ENCODE assay signal across 6 cellular contexts in genomic region chr1:146691786-146692185, GRCh38.
DNase-seq lines count a peak whose midpoint lies in the region; ATAC-seq and TF ChIP-seq lines count a peak whose summit lies in the region.
"Not testable (repeated sequence)": the region's sequence is repeated elsewhere in the genome, so short reads cannot be mapped to it uniquely, and the experiment has no call there.

No MANE protein-coding gene starts in this region.

- H3K27ac ChIP-seq in PC-3 (ENCODE audit: low read length); RWPE2 (ENCODE audit: poor library complexity, severe bottlenecking); mammary epithelial cell (ENCODE audit: insufficient read depth, low read depth, low read length); left lung: not testable (repeated sequence)

- not testable (repeated sequence) for H3K9ac ChIP-seq in PC-3 (ENCODE audit: low read length); mammary epithelial cell (ENCODE audit: insufficient read depth, low read length)

- not testable (repeated sequence) for H3F3A ChIP-seq in PC-3 (ENCODE audit: low read length, unreplicated experiment)

- TF ChIP-seq CTCF in HFFc6 (IDR thresholded peaks at IDR 0.05); PC-3 (conservative IDR thresholded peaks at IDR 0.05; ENCODE audit: low read depth, low read length); RWPE2 (IDR thresholded peaks at IDR 0.05; ENCODE audit: poor library complexity, severe bottlenecking); mammary epithelial cell (conservative IDR thresholded peaks at IDR 0.05 in 1 of 2, IDR thresholded peaks at IDR 0.05 in 1 of 2; ENCODE audit: extremely low read depth in 1 of 2, insufficient read depth in 1 of 2, low read depth in 1 of 2, low read length in 2 of 2); left lung (IDR thresholded peaks at IDR 0.05): not testable (repeated sequence)

- not testable (repeated sequence) for H2AFZ ChIP-seq in PC-3 (ENCODE audit: low read length); mammary epithelial cell (ENCODE audit: low read depth, low read length)

- DNase-seq in HFFc6 (peak; percentile 59), mammary epithelial cell (peak; percentile 54)
- DNase-seq in PC-3; RWPE2 (ENCODE audit: low spot score); left lung: not testable (repeated sequence)

- CTCF ChIA-PET in PC-3 (lab: Charles Lee); mammary epithelial cell (lab: Charles Lee; ENCODE audit: low non-redundant PET): not testable (repeated sequence)

- H3K4me1 Mint-ChIP-seq in HFFc6 (ENCODE audit: low read depth), result not testable (repeated sequence)

- not testable (repeated sequence) for H3K4me2 ChIP-seq in PC-3 (ENCODE audit: low read length); mammary epithelial cell (ENCODE audit: insufficient read depth, low read depth, low read length)

- H3K4me3 ChIP-seq in PC-3 (ENCODE audit: low read length); RWPE2 (ENCODE audit: severe bottlenecking); mammary epithelial cell (replicated peaks in 1 of 3; ENCODE audit: insufficient read depth in 1 of 3, low read depth in 2 of 3, low read length in 3 of 3); left lung: not testable (repeated sequence)

- not testable (repeated sequence) for H3K79me2 ChIP-seq in PC-3 (ENCODE audit: low read length); mammary epithelial cell (ENCODE audit: insufficient read depth, low read length)

- not testable (repeated sequence) for H3K9me3 ChIP-seq in PC-3 (ENCODE audit: low read length); RWPE2 (ENCODE audit: severe bottlenecking); mammary epithelial cell (replicated peaks; ENCODE audit: insufficient read depth, low read length); left lung

- H3K4me3 Mint-ChIP-seq in HFFc6, result not testable (repeated sequence)

- H3K4me1 ChIP-seq in PC-3 (ENCODE audit: insufficient read depth, low read length); RWPE2 (ENCODE audit: insufficient read depth, poor library complexity, severe bottlenecking); mammary epithelial cell (ENCODE audit: insufficient read depth, low read length); left lung: not testable (repeated sequence)

- not testable (repeated sequence) for H3K27ac Mint-ChIP-seq in HFFc6

- POLR2A ChIA-PET in PC-3 (lab: Charles Lee; ENCODE audit: unreplicated experiment), result not testable (repeated sequence)

- not testable (repeated sequence) for H3K36me3 ChIP-seq in PC-3 (ENCODE audit: low read depth, low read length); RWPE2 (ENCODE audit: low read depth); mammary epithelial cell (ENCODE audit: insufficient read depth, low read length); left lung

- not testable (repeated sequence) for H4K20me1 ChIP-seq in PC-3 (ENCODE audit: low read length); mammary epithelial cell (ENCODE audit: insufficient read depth, low read length)

- 0% methylated on average over 1 of the region's 3 CpGs for WGBS in mammary epithelial cell (ENCODE audit: low coverage, missing lambda C conversion rate)

- ATAC-seq in PC-3, result peak; percentile 92
- ATAC-seq in RWPE2 (ENCODE audit: low read depth), result peak; percentile 93
- peak; percentile 29 for ATAC-seq in esophagus mucosa
- ATAC-seq in left lung, result peak; percentile 25

- not testable (repeated sequence) for H3K9me3 Mint-ChIP-seq in HFFc6

- H3K36me3 Mint-ChIP-seq in HFFc6 (ENCODE audit: low read depth), result not testable (repeated sequence)

- not testable (repeated sequence) for H3K27me3 Mint-ChIP-seq in HFFc6 (ENCODE audit: insufficient read depth)

- in situ Hi-C loops in mammary epithelial cell (cut with MboI; ENCODE audit: low sequenced_read_pairs in 2 of 2), result not testable (repeated sequence)

- not testable (repeated sequence) for BruUV-seq in PC-3 (replicated peaks; lab: Mats Ljungman, UMichigan); mammary epithelial cell (replicated peaks; lab: Mats Ljungman, UMichigan)

- not testable (repeated sequence) for H3K9me2 ChIP-seq in PC-3 (replicated peaks; ENCODE audit: low read length)

- intact Hi-C loops in PC-3 (cut with micrococcal nuclease); mammary epithelial cell (cut with micrococcal nuclease); left lung (cut with DNase I): not testable (repeated sequence)

- not testable (repeated sequence) for H3K27me3 ChIP-seq in PC-3 (ENCODE audit: low read length); RWPE2 (ENCODE audit: insufficient read depth, poor library complexity, severe bottlenecking); mammary epithelial cell (ENCODE audit: insufficient read depth, low read length); left lung

- dilution Hi-C loops in mammary epithelial cell (cut with HindIII; ENCODE audit: low sequenced_read_pairs), result not testable (repeated sequence)

Comparison
In these comparisons a context has a peak if more than half of its experiments do, and no peak if none do; other contexts are left out.
1. ATAC-seq: peak in every context shown above with its lines; median percentile 93 in RWPE2; 92 in PC-3; 29 in esophagus mucosa; 25 in left lung.